Comparison of ENCODE assay signal across 18 cellular contexts in genomic region chr12:45191239-45191638, GRCh38. TPM values are rescaled to one million over a fixed set of nuclear protein-coding genes. Genes with fewer than 3 reads are reported as not detected.
DNase-seq lines count a peak whose midpoint lies in the region; ATAC-seq, FAIRE-seq and TF ChIP-seq lines count a peak whose summit lies in the region.
"Had no signal": no experiment of that assay in that cellular context is flagged by ENCODE, and none has a peak within 500 bp of the region (broad histone marks: within the 10 kb centered on the region; RNA-seq: fewer than 3 reads in every experiment).

No MANE protein-coding gene starts in this region.

- no peak overlapping the region for H2BK5ac ChIP-seq in H9 (ENCODE audit: insufficient read length, low read length)

- H2AFZ ChIP-seq in endothelial cell of umbilical vein (ENCODE audit: low read depth, low read length) = no peak overlapping the region
- no peak overlapping the region for H2AFZ ChIP-seq in H9 (ENCODE audit: low read length)

- H3K4me1 Mint-ChIP-seq in activated naive CD4-positive, alpha-beta T cell treated with anti-CD3 and anti-CD28 coated beads, Interleukin-2, amount 10 ng/mL, durations not matched to agents 7 days and 5 days = peaks cover 11% of the 10 kb centered on the region
- H3K4me1 Mint-ChIP-seq in H9 (peaks cover 5 to 9% of the 10 kb centered on the region in 2 experiments), Calu3 (ENCODE audit: low read depth, unreplicated experiment) (peaks cover 8% of the 10 kb centered on the region)

- in situ Hi-C loops in transverse colon (cut with MboI; ENCODE audit: low pct_ligation_motif_present in 1 of 4, low pct_unique_long_range_greater_than_20kb in 1 of 4, low sequenced_read_pairs in 3 of 4) = loop anchor here in 2 of 4 donors (25.0 kb wide), 2 partner anchors 346 to 521 kb away; no protein-coding TSS in a partner anchor

- H4K5ac ChIP-seq in H9 (ENCODE audit: insufficient read length, low read depth, low read length) = no peak overlapping the region

- TF ChIP-seq EP300 in transverse colon (IDR thresholded peaks at IDR 0.05; ENCODE audit: low read depth) = no peak

- CTCF ChIA-PET in activated naive CD4-positive, alpha-beta T cell treated with anti-CD3 and anti-CD28 coated beads, Interleukin-2, amount 10 ng/mL, durations not matched to agents 7 days and 5 days (lab: Charles Lee) = interaction anchor here (1.8 kb wide), 1 partner anchor 21 kb away, joined by 7 read pairs; no protein-coding TSS in a partner anchor
- CTCF ChIA-PET in endothelial cell of umbilical vein (lab: Charles Lee) (interaction anchor here (0.5 to 4.0 kb wide), 7 partner anchors 9 to 197 kb away, joined by 3 to 13 read pairs (median 4); partner anchors contain the start of gene ANO6), Calu3 (lab: Charles Lee) (no interaction called here)

- no peaks in the 10 kb centered on the region for H3K27me3 Mint-ChIP-seq in activated naive CD4-positive, alpha-beta T cell treated with anti-CD3 and anti-CD28 coated beads, Interleukin-2, amount 10 ng/mL, durations not matched to agents 7 days and 5 days
- H3K27me3 Mint-ChIP-seq in H9 (ENCODE audit: low read depth) = no peaks in the 10 kb centered on the region
- no peaks in the 10 kb centered on the region for H3K27me3 Mint-ChIP-seq in Calu3 (ENCODE audit: unreplicated experiment)

- H3K79me1 ChIP-seq in H9 (ENCODE audit: insufficient read depth, low read depth, low read length, poor library complexity, severe bottlenecking) = no peaks in the 10 kb centered on the region

- no peaks in the 10 kb centered on the region for H3K23me2 ChIP-seq in H9 (ENCODE audit: insufficient read length, low read depth, low read length, poor library complexity, severe bottlenecking)

- H3K9ac ChIP-seq in endothelial cell of umbilical vein (replicated peaks; ENCODE audit: extremely low read depth, insufficient read depth, low read length) (no peak overlapping the region), H9 (ENCODE audit: extremely low read depth, insufficient read length, low read length) (no peak overlapping the region)

- H4K8ac ChIP-seq in H9 (replicated peaks; ENCODE audit: insufficient read length, low read depth, low read length) = no peak overlapping the region

- POLR2A ChIA-PET in endothelial cell of umbilical vein (lab: Charles Lee) = no interaction called here

- ATAC-seq in activated naive CD4-positive, alpha-beta T cell treated with anti-CD3 and anti-CD28 coated beads, Interleukin-2, amount 50 U/mL, for 72 hours = peak; percentile 63 to 75

- DNase-seq in activated naive CD4-positive, alpha-beta T cell treated with anti-CD3 and anti-CD28 coated beads, Interleukin-2, amount 50 U/mL, for 72 hours (ENCODE audit: low spot score in 2 of 2) = no peak
- DNase-seq in activated naive CD4-positive, alpha-beta T cell treated with anti-CD3 and anti-CD28 coated beads, Interleukin-2, amount 10 ng/mL, durations not matched to agents 7 days and 5 days = no peak
- peak; percentile 13 for DNase-seq in RCC 7860 (ENCODE audit: low spot score)
- DNase-seq in endothelial cell of umbilical vein (ENCODE audit: low read depth, low spot score) = peak; percentile 35
- peak; percentile 12 for DNase-seq in small intestine
- DNase-seq in transverse colon = no peak
- DNase-seq in H9 = no peak
- no peak for DNase-seq in Calu3
- DNase-seq: DMS79; NCI-H1105; NCI-H446 treated with DMSO at 0.1 percent for 48 hours; pancreas; stimulated activated CD4-positive, alpha-beta T cell treated with anti-CD3 and anti-CD28 coated beads, Interleukin-15, amount 100 ng/mL, for 24 hours had no signal

- H2AK5ac ChIP-seq in H9 (ENCODE audit: insufficient read length, low read length) = no peak overlapping the region

- H3K4me1 ChIP-seq in endothelial cell of umbilical vein (ENCODE audit: control insufficient read depth, extremely low read depth, insufficient read depth, low read length) (peaks cover 20% of the 10 kb centered on the region), small intestine (ENCODE audit: control insufficient read depth in 2 of 2, insufficient read depth in 1 of 2, low read depth in 1 of 2, low read length in 1 of 2) (no peaks in the 10 kb centered on the region), transverse colon (peaks cover 0 to 6% (median 0%) of the 10 kb centered on the region in 4 donors), H9 (ENCODE audit: insufficient read depth, low read length) (no peaks in the 10 kb centered on the region; the same call in 1 of the 2 replicates)
- H3K4me1 ChIP-seq: ascending aorta, vagina had no signal

- FAIRE-seq in RCC 7860 (lab: Jason Lieb, UNC) (no peak), endothelial cell of umbilical vein (lab: Jason Lieb, UNC) (no peak), small intestine (lab: Jason Lieb, UNC) (no peak)
- FAIRE-seq: H1, pancreas, TTC549 had no signal

- H2BK12ac ChIP-seq in H9 (ENCODE audit: insufficient read length, low read depth, low read length) = no peak overlapping the region

- H3K27ac Mint-ChIP-seq in activated naive CD4-positive, alpha-beta T cell treated with anti-CD3 and anti-CD28 coated beads, Interleukin-2, amount 50 U/mL, for 72 hours = no peak overlapping the region
- no peak overlapping the region for H3K27ac Mint-ChIP-seq in activated naive CD4-positive, alpha-beta T cell treated with anti-CD3 and anti-CD28 coated beads, Interleukin-2, amount 10 ng/mL, durations not matched to agents 7 days and 5 days
- no peak overlapping the region for H3K27ac Mint-ChIP-seq in H9
- no peak overlapping the region for H3K27ac Mint-ChIP-seq in Calu3 (ENCODE audit: unreplicated experiment)

- no peak overlapping the region for H3K4me3 ChIP-seq in endothelial cell of umbilical vein (replicated peaks in 1 of 3; ENCODE audit: insufficient read depth in 1 of 3, low read depth in 1 of 3, low read length in 3 of 3)
- no peak overlapping the region for H3K4me3 ChIP-seq in small intestine (ENCODE audit: low read depth in 1 of 2, low read length in 2 of 2)
- no peak overlapping the region for H3K4me3 ChIP-seq in transverse colon
- H3K4me3 ChIP-seq: ascending aorta, pancreas, vagina had no signal

- H3K14ac ChIP-seq in H9 (ENCODE audit: insufficient read depth, low read length) = no peak overlapping the region

- WGBS in small intestine, 3 donors = 54 to 80% (median 71%) methylated on average over 1 of the region's 1 CpG
- WGBS in transverse colon (ENCODE audit: low coverage in 1 of 2), 2 donors = 86 to 100% methylated on average over 1 of the region's 1 CpG
- WGBS in H9 (ENCODE audit: extremely low coverage, insufficient read length, low lambda C conversion rate) = no CpG with 5 or more reads among the region's 1 CpG

- H3K79me2 ChIP-seq in endothelial cell of umbilical vein (ENCODE audit: control insufficient read depth, insufficient read depth, low read length) = no peaks in the 10 kb centered on the region
- H3K79me2 ChIP-seq in H9 (ENCODE audit: insufficient read depth, low read length) = no peaks in the 10 kb centered on the region

- no peak overlapping the region for H3K4me3 Mint-ChIP-seq in activated naive CD4-positive, alpha-beta T cell treated with anti-CD3 and anti-CD28 coated beads, Interleukin-2, amount 10 ng/mL, durations not matched to agents 7 days and 5 days
- H3K4me3 Mint-ChIP-seq in H9 = no peak overlapping the region
- no peak overlapping the region for H3K4me3 Mint-ChIP-seq in Calu3 (ENCODE audit: low read depth, unreplicated experiment)
- H3K4me3 Mint-ChIP-seq: mesothelial cell of epicardium had no signal

- no peak overlapping the region for H2BK20ac ChIP-seq in H9 (ENCODE audit: low read depth, low read length, poor library complexity, severe bottlenecking)

- H3K4ac ChIP-seq in H9 (ENCODE audit: low read depth, low read length) = no peak overlapping the region

- H3K27me3 ChIP-seq in endothelial cell of umbilical vein (ENCODE audit: control insufficient read depth in 2 of 2, insufficient read depth in 2 of 2, low read length in 2 of 2) (no peaks in the 10 kb centered on the region), small intestine (ENCODE audit: control insufficient read depth in 2 of 2, insufficient read depth in 2 of 2, low read length in 2 of 2) (no peaks in the 10 kb centered on the region), transverse colon (no peaks in the 10 kb centered on the region), H9 (ENCODE audit: insufficient read depth, low read length) (no peaks in the 10 kb centered on the region)
- H3K27me3 ChIP-seq: ascending aorta, pancreas, vagina had no signal

- H3K36me3 ChIP-seq in endothelial cell of umbilical vein (ENCODE audit: control insufficient read depth in 2 of 2, extremely low read depth in 1 of 2, insufficient read depth in 2 of 2, low read length in 2 of 2) (no peaks in the 10 kb centered on the region), small intestine (ENCODE audit: control insufficient read depth in 2 of 2, insufficient read depth in 2 of 2, low read length in 2 of 2) (no peaks in the 10 kb centered on the region), transverse colon (no peaks in the 10 kb centered on the region)
- H3K36me3 ChIP-seq: ascending aorta, pancreas, vagina had no signal

- no peak for TF ChIP-seq CTCF in endothelial cell of umbilical vein (IDR thresholded peaks at IDR 0.05; ENCODE audit: extremely low read depth in 1 of 2, insufficient read depth in 1 of 2, low read depth in 1 of 2, low read length in 2 of 2)
- no peak for TF ChIP-seq CTCF in transverse colon (IDR thresholded peaks at IDR 0.05)
- no peak for TF ChIP-seq CTCF in H9 (conservative IDR thresholded peaks at IDR 0.05)
- no peak for TF ChIP-seq CTCF in Calu3 (IDR thresholded peaks at IDR 0.05; ENCODE audit: unreplicated experiment)

- H3T11ph ChIP-seq in H9 (ENCODE audit: low read length) = no peak overlapping the region

- TF ChIP-seq POLR2A in endothelial cell of umbilical vein (IDR thresholded peaks at IDR 0.05; ENCODE audit: low read depth, low read length) (no peak), transverse colon (IDR thresholded peaks at IDR 0.05) (no peak)

- no peak overlapping the region for H4K91ac ChIP-seq in H9 (ENCODE audit: insufficient read length, low read depth, low read length)

- H4K20me1 ChIP-seq in endothelial cell of umbilical vein (replicated peaks; ENCODE audit: control insufficient read depth, extremely low read depth, insufficient read depth, low read length) (no peaks in the 10 kb centered on the region), H9 (ENCODE audit: control insufficient read depth, insufficient read depth, insufficient read length) (no peaks in the 10 kb centered on the region)

- no peaks in the 10 kb centered on the region for H3K36me3 Mint-ChIP-seq in activated naive CD4-positive, alpha-beta T cell treated with anti-CD3 and anti-CD28 coated beads, Interleukin-2, amount 50 U/mL, for 72 hours
- H3K36me3 Mint-ChIP-seq in activated naive CD4-positive, alpha-beta T cell treated with anti-CD3 and anti-CD28 coated beads, Interleukin-2, amount 10 ng/mL, durations not matched to agents 7 days and 5 days = peaks cover 4% of the 10 kb centered on the region
- H3K36me3 Mint-ChIP-seq in H9 (ENCODE audit: insufficient read depth in 1 of 3, low read depth in 3 of 3) (no peaks in the 10 kb centered on the region; a peak in 1 of 7 replicates), Calu3 (ENCODE audit: insufficient read depth, unreplicated experiment) (peaks cover 6% of the 10 kb centered on the region)

- H3K27ac ChIP-seq in endothelial cell of umbilical vein (ENCODE audit: insufficient read depth, low read depth, low read length) (no peak overlapping the region), small intestine (ENCODE audit: low read depth in 1 of 2, low read length in 1 of 2) (no peak overlapping the region), transverse colon (no peak overlapping the region), H9 (ENCODE audit: insufficient read length, low read depth, low read length) (no peak overlapping the region)
- H3K27ac ChIP-seq: ascending aorta, pancreas, vagina had no signal

- no peak overlapping the region for H3K56ac ChIP-seq in H9 (ENCODE audit: insufficient read length, low read depth, low read length)

- H3K18ac ChIP-seq in H9 (ENCODE audit: insufficient read length, low read depth, low read length) = no peak overlapping the region

- H3K9me3 ChIP-seq in endothelial cell of umbilical vein (replicated peaks; ENCODE audit: control insufficient read depth, insufficient read depth, low read length) (no peaks in the 10 kb centered on the region), small intestine (ENCODE audit: control insufficient read depth, low read depth) (no peaks in the 10 kb centered on the region), transverse colon (no peaks in the 10 kb centered on the region), H9 (ENCODE audit: control insufficient read depth, low read depth, low read length) (no peaks in the 10 kb centered on the region)
- H3K9me3 ChIP-seq: ascending aorta, pancreas, vagina had no signal

- BruUV-seq in endothelial cell of umbilical vein (replicated peaks; lab: Mats Ljungman, UMichigan) (no TSS peak), Calu3 (replicated peaks; lab: Mats Ljungman, UMichigan) (no TSS peak)

- H3K23ac ChIP-seq in H9 (ENCODE audit: insufficient read length, low read depth, low read length) = no peak overlapping the region

- H2BK15ac ChIP-seq in H9 (ENCODE audit: low read depth, low read length) = no peak overlapping the region

- no peaks in the 10 kb centered on the region for H3K9me3 Mint-ChIP-seq in activated naive CD4-positive, alpha-beta T cell treated with anti-CD3 and anti-CD28 coated beads, Interleukin-2, amount 50 U/mL, for 72 hours
- H3K9me3 Mint-ChIP-seq in activated naive CD4-positive, alpha-beta T cell treated with anti-CD3 and anti-CD28 coated beads, Interleukin-2, amount 10 ng/mL, durations not matched to agents 7 days and 5 days = no peaks in the 10 kb centered on the region
- no peaks in the 10 kb centered on the region for H3K9me3 Mint-ChIP-seq in H9
- H3K9me3 Mint-ChIP-seq in Calu3 (ENCODE audit: low read depth, unreplicated experiment) = no peaks in the 10 kb centered on the region
- H3K9me3 Mint-ChIP-seq: mesothelial cell of epicardium had no signal

- no peak overlapping the region for H3K4me2 ChIP-seq in endothelial cell of umbilical vein (ENCODE audit: insufficient read depth, low read length)
- H3K4me2 ChIP-seq in H9 (ENCODE audit: insufficient read depth, insufficient read length, low read length) = no peak overlapping the region

- dilution Hi-C loops in endothelial cell of umbilical vein (cut with MboI; ENCODE audit: extremely low pct_ligation_motif_present, low sequenced_read_pairs) = no loop called here

- H2BK120ac ChIP-seq in H9 (ENCODE audit: low read depth, low read length, poor library complexity, severe bottlenecking) = no peak overlapping the region

- H3K9me1 ChIP-seq in endothelial cell of umbilical vein (replicated peaks; ENCODE audit: control insufficient read depth, extremely low read depth, insufficient read depth, low read length) = no peaks in the 10 kb centered on the region

- intact Hi-C loops in endothelial cell of umbilical vein (cut with micrococcal nuclease) = no loop called here
- intact Hi-C loops in transverse colon (cut with DNase I; ENCODE audit: low total_unique reads) = no loop called here
- intact Hi-C loops in Calu3 (cut with micrococcal nuclease; ENCODE audit: unreplicated experiment) = no loop called here

RNA-seq across cellular contexts. Expression of gene ANO6, which starts 24.7 kb away (rescaled TPM):
- total RNA-seq in activated naive CD4-positive, alpha-beta T cell treated with anti-CD3 and anti-CD28 coated beads, Interleukin-2, amount 50 U/mL, for 72 hours = 10 to 100 TPM; 13.3 to 25.5 TPM
- total RNA-seq in endothelial cell of umbilical vein (67.6 and 70.1 TPM in 2 replicates), transverse colon (10 to 100 TPM; 16.9 to 23.0 (median 20.4) TPM), H9 (2021) (24.3 TPM in 2 replicates), Calu3 (2022) (28.8 and 34.2 TPM in 2 replicates)
- polyA plus RNA-seq in endothelial cell of umbilical vein (18.7 and 21.3 TPM in 2 replicates), small intestine (10 to 100 TPM; 19.9 to 30.9 (median 28.6) TPM)
- 22.5 and 24.0 TPM in 2 replicates for polyA plus RNA-seq in endothelial cell of umbilical vein (2011; cell fraction: cytosol; rRNA removed)
- polyA plus RNA-seq in endothelial cell of umbilical vein (2011; cell fraction: nucleus; rRNA removed) = 27.7 and 28.1 TPM in 2 replicates
- polyA plus RNA-seq in endothelial cell of umbilical vein (2012) = 53.7 and 65.5 TPM in 2 replicates
- 60.4 and 63.6 TPM in 2 replicates for polyA minus RNA-seq in endothelial cell of umbilical vein
- 16.9 TPM for polyA minus RNA-seq in endothelial cell of umbilical vein (2011; cell fraction: cytosol; rRNA and poly(A)+ RNA removed)
- polyA minus RNA-seq in endothelial cell of umbilical vein (2011; cell fraction: nucleus; rRNA and poly(A)+ RNA removed) = 60.5 and 81.8 TPM in 2 replicates

Comparison
In these comparisons a context has a peak if more than half of its experiments do, and no peak if none do; other contexts are left out.
1. DNase-seq: peak in RCC 7860 (single experiment), endothelial cell of umbilical vein (single experiment) and small intestine (single experiment); none in activated naive CD4-positive, alpha-beta T cell treated with anti-CD3 and anti-CD28 coated beads, Interleukin-2, amount 50 U/mL, for 72 hours (0 of 2), activated naive CD4-positive, alpha-beta T cell treated with anti-CD3 and anti-CD28 coated beads, Interleukin-2, amount 10 ng/mL, durations not matched to agents 7 days and 5 days (single experiment), transverse colon (single experiment), H9 (single experiment) and Calu3 (single experiment).